25 cellular contexts compared by ENCODE assay signal in genomic region chr17:69198238-69198637, GRCh38. TPM values are rescaled to one million over a fixed set of nuclear protein-coding genes. Genes with fewer than 3 reads are reported as not detected.
"Had no signal": no experiment of that assay in that cellular context is flagged by ENCODE, and none has a peak within 500 bp of the region (broad histone marks: within the 10 kb centered on the region; RNA-seq: fewer than 3 reads in every experiment).

No MANE protein-coding gene starts in this region.

- H3K4me2 ChIP-seq: SK-N-SH had no signal

- H3K27me3 ChIP-seq: MG63 had no signal

- ATAC-seq: Panc1, PC-3 had no signal

- H3K27ac ChIP-seq: HL-60, RWPE1 had no signal

- H3K36me3 ChIP-seq: MG63 had no signal

- H3K4me3 ChIP-seq: MG63 had no signal

- DNase-seq: Karpas-422, KBM-7, MG63, NCI-H1092, NCI-H1105 treated with DMSO at 0.1 percent for 48 hours, NCI-H1417 treated with DMSO at 0.1 percent for 48 hours, NCI-H146, NCI-H1694 treated with DMSO at 0.1 percent for 48 hours, NCI-H1930, NCI-H2081, NCI-H2107, NCI-H226, NCI-H446, NCI-H510A, NCI-H524 treated with DMSO at 0.1 percent for 48 hours, NCI-H69, NCI-H774, PC-3, SHP77, SK-N-SH had no signal

- H3K9me3 ChIP-seq: MG63, SK-N-SH had no signal

- FAIRE-seq: HTR-8/SVneo had no signal

- H3K9ac ChIP-seq: SK-N-SH had no signal

RNA-seq across cellular contexts. Expression of gene ABCA10, which starts 30.4 kb away (rescaled TPM):
- polyA plus RNA-seq: IgD-negative memory B cell had no signal

RNA-seq across cellular contexts. Expression of gene ABCA6, which starts 56.5 kb away (rescaled TPM):
- total RNA-seq: PC-3 had no signal
